33 cellular contexts compared by ENCODE assay signal in genomic region chr5:100575815-100576214, GRCh38.
"Had no signal": no experiment of that assay in that cellular context is flagged by ENCODE, and none has a peak within 500 bp of the region (broad histone marks: within the 10 kb centered on the region; RNA-seq: fewer than 3 reads in every experiment).

No MANE protein-coding gene starts in this region.

- H3K4me1 ChIP-seq: ascending aorta, lower lobe of right lung, neural progenitor cell had no signal

- ATAC-seq: left colon; lower lobe of right lung; natural killer cell; sciatic nerve; stimulated activated memory B cell treated with anti-CD40 and anti-IgM and Interleukin-4, amounts not matched to agents 10 μg/mL and 1 μg/mL and 100 μg/mL, for 72 hours; stimulated activated naive CD8-positive, alpha-beta T cell treated with anti-CD3 and anti-CD28 coated beads, Interleukin-15, amount 100 ng/mL, for 72 hours; T-helper 17 cell; WTC11 had no signal

- H3K9ac ChIP-seq: neural progenitor cell had no signal

- DNase-seq: activated CD4-positive, alpha-beta memory T cell treated with anti-CD3 and anti-CD28 coated beads, Interleukin-2, amount 10 ng/mL, durations not matched to agents 7 days and 5 days; activated CD4-positive, alpha-beta T cell treated with anti-CD3 and anti-CD28 coated beads for 1 hour; activated CD4-positive, alpha-beta T cell treated with anti-CD3 and anti-CD28 coated beads, Interleukin-2, amount 10 ng/mL, durations not matched to agents 7 days and 5 days; activated CD8-positive, alpha-beta memory T cell treated with anti-CD3 and anti-CD28 coated beads, Interleukin-2, amount 50 U/mL, for 48 hours; activated gamma-delta T cell; activated naive CD4-positive, alpha-beta T cell treated with anti-CD3 and anti-CD28 coated beads, Interleukin-2, amount 10 ng/mL, durations not matched to agents 7 days and 5 days; activated naive CD8-positive, alpha-beta T cell treated with anti-CD3 and anti-CD28 coated beads, Interleukin-2, amount 10 ng/mL, durations not matched to agents 7 days and 5 days; activated T-cell treated with anti-CD3 and anti-CD28 coated beads, Interleukin-2, amount 50 U/mL, for 24 hours; cortex of kidney; erythroblast; kidney; left colon; lower lobe of right lung; mesendoderm; natural killer cell; posterior cingulate gyrus; small intestine; stimulated activated CD4-positive, alpha-beta T cell treated with anti-CD3 and anti-CD28 coated beads, Interleukin-1b, Interleukin-23, amount 100 ng/mL, for 48 hours; stimulated activated CD4-positive, alpha-beta T cell treated with anti-CD3 and anti-CD28 coated beads, Interleukin-4, amount 100 ng/mL, for 4 hours; stimulated activated CD8-positive, alpha-beta memory T cell treated with anti-CD3 and anti-CD28 coated beads, Interleukin-4, amount 100 ng/mL, for 48 hours; stimulated activated naive CD8-positive, alpha-beta T cell treated with anti-CD3 and anti-CD28 coated beads, Interleukin-15, amount 100 ng/mL, for 72 hours; T-helper 17 cell; T1000; thyroid gland; upper lobe of left lung had no signal

- H3K4me1 Mint-ChIP-seq: activated CD4-positive, alpha-beta T cell treated with anti-CD3 and anti-CD28 coated beads, Interleukin-2, amount 10 ng/mL, durations not matched to agents 7 days and 5 days; activated naive CD4-positive, alpha-beta T cell treated with anti-CD3 and anti-CD28 coated beads, Interleukin-2, amount 10 ng/mL, durations not matched to agents 7 days and 5 days; activated naive CD8-positive, alpha-beta T cell treated with anti-CD3 and anti-CD28 coated beads, Interleukin-2, amount 10 ng/mL, durations not matched to agents 7 days and 5 days; neural progenitor cell; stimulated activated memory B cell treated with anti-CD40 and anti-IgM and Interleukin-4, amounts not matched to agents 10 μg/mL and 1 μg/mL and 100 μg/mL, for 72 hours; stimulated activated naive CD8-positive, alpha-beta T cell treated with anti-CD3 and anti-CD28 coated beads, Interleukin-15, amount 100 ng/mL, for 72 hours; T-helper 17 cell; WTC11 had no signal

- H3K4me3 ChIP-seq: ascending aorta, cardiac muscle cell, lower lobe of right lung, neural progenitor cell, thyroid gland, upper lobe of left lung, vagina had no signal

- H3K9me3 Mint-ChIP-seq: activated CD4-positive, alpha-beta memory T cell treated with anti-CD3 and anti-CD28 coated beads, Interleukin-2, amount 10 ng/mL, durations not matched to agents 7 days and 5 days; activated naive CD4-positive, alpha-beta T cell treated with anti-CD3 and anti-CD28 coated beads, Interleukin-2, amount 10 ng/mL, durations not matched to agents 7 days and 5 days; activated naive CD8-positive, alpha-beta T cell treated with anti-CD3 and anti-CD28 coated beads, Interleukin-2, amount 10 ng/mL, durations not matched to agents 7 days and 5 days; activated T-cell treated with anti-CD3 and anti-CD28 coated beads, Interleukin-2, amount 50 U/mL, for 24 hours; natural killer cell; neural progenitor cell; stimulated activated memory B cell treated with anti-CD40 and anti-IgM and Interleukin-4, amounts not matched to agents 10 μg/mL and 1 μg/mL and 100 μg/mL, for 72 hours; stimulated activated naive CD8-positive, alpha-beta T cell treated with anti-CD3 and anti-CD28 coated beads, Interleukin-15, amount 100 ng/mL, for 72 hours; WTC11 had no signal

- H3K27me3 ChIP-seq: ascending aorta, cardiac muscle cell, neural progenitor cell, thyroid gland, upper lobe of left lung, vagina had no signal

- H3K27ac Mint-ChIP-seq: activated CD4-positive, alpha-beta memory T cell treated with anti-CD3 and anti-CD28 coated beads, Interleukin-2, amount 10 ng/mL, durations not matched to agents 7 days and 5 days; activated CD4-positive, alpha-beta T cell treated with anti-CD3 and anti-CD28 coated beads, Interleukin-2, amount 10 ng/mL, durations not matched to agents 7 days and 5 days; activated naive CD4-positive, alpha-beta T cell treated with anti-CD3 and anti-CD28 coated beads, Interleukin-2, amount 10 ng/mL, durations not matched to agents 7 days and 5 days; activated naive CD8-positive, alpha-beta T cell treated with anti-CD3 and anti-CD28 coated beads, Interleukin-2, amount 10 ng/mL, durations not matched to agents 7 days and 5 days; activated T-cell treated with anti-CD3 and anti-CD28 coated beads, Interleukin-2, amount 50 U/mL, for 24 hours; natural killer cell; stimulated activated memory B cell treated with anti-CD40 and anti-IgM and Interleukin-4, amounts not matched to agents 10 μg/mL and 1 μg/mL and 100 μg/mL, for 72 hours; stimulated activated naive CD8-positive, alpha-beta T cell treated with anti-CD3 and anti-CD28 coated beads, Interleukin-15, amount 100 ng/mL, for 72 hours; T-helper 17 cell; WTC11 had no signal

- H3K4me3 Mint-ChIP-seq: activated CD4-positive, alpha-beta memory T cell treated with anti-CD3 and anti-CD28 coated beads, Interleukin-2, amount 10 ng/mL, durations not matched to agents 7 days and 5 days; activated CD4-positive, alpha-beta T cell treated with anti-CD3 and anti-CD28 coated beads, Interleukin-2, amount 10 ng/mL, durations not matched to agents 7 days and 5 days; activated naive CD4-positive, alpha-beta T cell treated with anti-CD3 and anti-CD28 coated beads, Interleukin-2, amount 10 ng/mL, durations not matched to agents 7 days and 5 days; activated naive CD8-positive, alpha-beta T cell treated with anti-CD3 and anti-CD28 coated beads, Interleukin-2, amount 10 ng/mL, durations not matched to agents 7 days and 5 days; activated T-cell treated with anti-CD3 and anti-CD28 coated beads, Interleukin-2, amount 50 U/mL, for 24 hours; brain; natural killer cell; neural progenitor cell; stimulated activated memory B cell treated with anti-CD40 and anti-IgM and Interleukin-4, amounts not matched to agents 10 μg/mL and 1 μg/mL and 100 μg/mL, for 72 hours; stimulated activated naive CD8-positive, alpha-beta T cell treated with anti-CD3 and anti-CD28 coated beads, Interleukin-15, amount 100 ng/mL, for 72 hours; T-helper 17 cell; WTC11 had no signal

- H3K27me3 Mint-ChIP-seq: activated CD4-positive, alpha-beta memory T cell treated with anti-CD3 and anti-CD28 coated beads, Interleukin-2, amount 10 ng/mL, durations not matched to agents 7 days and 5 days; activated CD4-positive, alpha-beta T cell treated with anti-CD3 and anti-CD28 coated beads, Interleukin-2, amount 10 ng/mL, durations not matched to agents 7 days and 5 days; activated naive CD4-positive, alpha-beta T cell treated with anti-CD3 and anti-CD28 coated beads, Interleukin-2, amount 10 ng/mL, durations not matched to agents 7 days and 5 days; activated naive CD8-positive, alpha-beta T cell treated with anti-CD3 and anti-CD28 coated beads, Interleukin-2, amount 10 ng/mL, durations not matched to agents 7 days and 5 days; activated T-cell treated with anti-CD3 and anti-CD28 coated beads, Interleukin-2, amount 50 U/mL, for 24 hours; brain; stimulated activated memory B cell treated with anti-CD40 and anti-IgM and Interleukin-4, amounts not matched to agents 10 μg/mL and 1 μg/mL and 100 μg/mL, for 72 hours; stimulated activated naive CD8-positive, alpha-beta T cell treated with anti-CD3 and anti-CD28 coated beads, Interleukin-15, amount 100 ng/mL, for 72 hours; T-helper 17 cell had no signal

- H3K27ac ChIP-seq: ascending aorta, cardiac muscle cell, lower lobe of right lung, neural progenitor cell had no signal

- H3K9me3 ChIP-seq: ascending aorta, lower lobe of right lung, thyroid gland, upper lobe of left lung, vagina had no signal

- H3K36me3 ChIP-seq: cardiac muscle cell, lower lobe of right lung, neural progenitor cell, thyroid gland, vagina had no signal

- H3K36me3 Mint-ChIP-seq: activated naive CD4-positive, alpha-beta T cell treated with anti-CD3 and anti-CD28 coated beads, Interleukin-2, amount 10 ng/mL, durations not matched to agents 7 days and 5 days; natural killer cell had no signal
